ENCODE assay signal across 8 cellular contexts in genomic region chr17:1561420-1562177, GRCh38. TPM values are rescaled to one million over a fixed set of nuclear protein-coding genes. Genes with fewer than 3 reads are reported as not detected.
DNase-seq lines count a peak whose midpoint lies in the region; TF ChIP-seq lines count a peak whose summit lies in the region.

No MANE protein-coding gene starts in this region.

- POLR2A ChIA-PET in Caco-2 (lab: Charles Lee) (interaction anchor here (0.6 kb wide), 1 partner anchor 302 kb away, joined by 4 read pairs; no protein-coding TSS in a partner anchor), HEK293T (lab: Yijun Ruan, JAX) (interaction anchor here (1.0 to 1.3 kb wide), 3 partner anchors 8 to 45 kb away, joined by 3 to 5 read pairs (median 4); partner anchors contain the start of gene INPP5K)

- H3K4me3 Mint-ChIP-seq in Caco-2 (ENCODE audit: unreplicated experiment) = peak overlapping the region; percentile 86

- H3K4me1 ChIP-seq in Caco-2 = peaks cover 8% of the 10 kb centered on the region; the same call in 1 of the 2 replicates
- no peaks in the 10 kb centered on the region for H3K4me1 ChIP-seq in SJCRH30

- no peaks in the 10 kb centered on the region for H3K9me3 Mint-ChIP-seq in Caco-2 (ENCODE audit: unreplicated experiment)

- no peaks in the 10 kb centered on the region; the same call in 1 of the 2 replicates for H3K36me3 ChIP-seq in Caco-2 (ENCODE audit: control insufficient read depth, insufficient read depth, low read length)
- no peaks in the 10 kb centered on the region for H3K36me3 ChIP-seq in SJCRH30

- peaks cover 40% of the 10 kb centered on the region for H3K36me3 Mint-ChIP-seq in Caco-2 (ENCODE audit: insufficient read depth, unreplicated experiment)

- H3K27ac ChIP-seq in SJCRH30 = no peak overlapping the region

- H3K27me3 ChIP-seq in Caco-2 (replicated peaks; ENCODE audit: control insufficient read depth, insufficient read depth, low read length) (no peaks in the 10 kb centered on the region), SJCRH30 (no peaks in the 10 kb centered on the region)

- H3K4me3 ChIP-seq in Caco-2 (ENCODE audit: low read depth, low read length) (peak overlapping the region; percentile 96), SJCRH30 (peak overlapping the region; percentile 70), astrocyte of the cerebellum (ENCODE audit: low read depth, low read length) (peak overlapping the region; percentile 64)

- peak; percentile 51 to 69 for DNase-seq in Caco-2
- peak; percentile 64 for DNase-seq in HEK293T (ENCODE audit: extremely low spot score)
- no peak for DNase-seq in SJCRH30
- DNase-seq in astrocyte of the cerebellum (ENCODE audit: low read depth) = no peak
- DNase-seq in iPS-NIHi11 (ENCODE audit: low spot score) = peak; percentile 77
- DNase-seq in stimulated activated CD4-positive, alpha-beta T cell treated with anti-CD3 and anti-CD28 coated beads, Interleukin-15, amount 100 ng/mL, for 1 hour (ENCODE audit: low read depth in 1 of 2, low spot score in 1 of 2) = peak; percentile 10 to 25
- DNase-seq in Ammon's horn (ENCODE audit: low spot score) = no peak
- DNase-seq in glomerular visceral epithelial cell (ENCODE audit: extremely low spot score) = no peak

- no peaks in the 10 kb centered on the region for H3K27me3 Mint-ChIP-seq in Caco-2 (ENCODE audit: insufficient read depth, unreplicated experiment)

- CTCF ChIA-PET in Caco-2 (lab: Charles Lee) = interaction anchor here (0.6 to 1.2 kb wide), 2 partner anchors 68 to 196 kb away, joined by 3 to 4 read pairs; partner anchors contain the start of gene SLC43A2
- CTCF ChIA-PET in HEK293T (lab: Yijun Ruan, JAX) = interaction anchor here (1.3 kb wide), 1 partner anchor 13 kb away, joined by 5 read pairs; no protein-coding TSS in a partner anchor

- TF ChIP-seq CTCF in Caco-2 (IDR thresholded peaks at IDR 0.05; ENCODE audit: insufficient read depth in 1 of 2, low read depth in 1 of 2, low read length in 1 of 2, severe bottlenecking in 1 of 2, unreplicated experiment in 1 of 2) = peak; percentile 13 to 19
- peak; percentile 32 for TF ChIP-seq CTCF in astrocyte of the cerebellum (IDR thresholded peaks at IDR 0.05; ENCODE audit: low read depth, low read length, missing control alignments)

- intact Hi-C loops in Caco-2 (cut with micrococcal nuclease; ENCODE audit: unreplicated experiment) = loop anchor here (1.0 to 5.0 kb wide), 2 partner anchors 36 to 69 kb away; no protein-coding TSS in a partner anchor

- H3K9me3 ChIP-seq in Caco-2 (no peaks in the 10 kb centered on the region), SJCRH30 (replicated peaks) (no peaks in the 10 kb centered on the region)

- H3K4me1 Mint-ChIP-seq in Caco-2 (ENCODE audit: low read depth, unreplicated experiment) = peaks cover 29% of the 10 kb centered on the region

- in situ Hi-C loops in astrocyte of the cerebellum (cut with HindIII; ENCODE audit: low sequenced_read_pairs) = no loop called here

- no TSS peak for BruUV-seq in Caco-2 (replicated peaks; lab: Mats Ljungman, UMichigan)

- peak overlapping the region; percentile 82 for H3K27ac Mint-ChIP-seq in Caco-2 (ENCODE audit: unreplicated experiment)

TF ChIP-seq in HEK293T, 16 proteins besides CTCF, POLR2A, EP300 and RAD21:
- TF ChIP-seq FOXK2 (IDR thresholded peaks at IDR 0.05) (no peak), HDGF (IDR thresholded peaks at IDR 0.05; ENCODE audit: borderline replicate concordance) (no peak), FOXM1 (IDR thresholded peaks at IDR 0.05; ENCODE audit: borderline replicate concordance) (no peak), TARDBP (IDR thresholded peaks at IDR 0.05) (no peak)

RNA-seq across cellular contexts. Expression of gene PITPNA, which starts 1.0 kb away (rescaled TPM):
- 103 and 106 TPM in 2 replicates for total RNA-seq in Caco-2 (2022)
- total RNA-seq in SJCRH30 (2014; rRNA removed; shearing (Covaris generic)) = 17.2 and 21.5 TPM in 2 replicates

RNA-seq across cellular contexts. Expression of gene INPP5K, which starts 45.2 kb away (rescaled TPM):
- 24.1 and 27.3 TPM in 2 replicates for total RNA-seq in Caco-2 (2022)
- total RNA-seq in SJCRH30 (2014; rRNA removed; shearing (Covaris generic)) = 9.7 and 9.9 TPM in 2 replicates

Comparison
In these comparisons a context has a peak if more than half of its experiments do, and no peak if none do; other contexts are left out.
1. DNase-seq: peak in Caco-2 (2 of 2), HEK293T (single experiment), iPS-NIHi11 (single experiment) and stimulated activated CD4-positive, alpha-beta T cell treated with anti-CD3 and anti-CD28 coated beads, Interleukin-15, amount 100 ng/mL, for 1 hour (2 of 2); none in SJCRH30 (0 of 2), astrocyte of the cerebellum (single experiment), Ammon's horn (single experiment) and glomerular visceral epithelial cell (single experiment).
2. Peak in every context shown above with its lines, with median percentiles within 50 percentile points of each other: H3K4me3 ChIP-seq.